In the genomic region with DNA sequence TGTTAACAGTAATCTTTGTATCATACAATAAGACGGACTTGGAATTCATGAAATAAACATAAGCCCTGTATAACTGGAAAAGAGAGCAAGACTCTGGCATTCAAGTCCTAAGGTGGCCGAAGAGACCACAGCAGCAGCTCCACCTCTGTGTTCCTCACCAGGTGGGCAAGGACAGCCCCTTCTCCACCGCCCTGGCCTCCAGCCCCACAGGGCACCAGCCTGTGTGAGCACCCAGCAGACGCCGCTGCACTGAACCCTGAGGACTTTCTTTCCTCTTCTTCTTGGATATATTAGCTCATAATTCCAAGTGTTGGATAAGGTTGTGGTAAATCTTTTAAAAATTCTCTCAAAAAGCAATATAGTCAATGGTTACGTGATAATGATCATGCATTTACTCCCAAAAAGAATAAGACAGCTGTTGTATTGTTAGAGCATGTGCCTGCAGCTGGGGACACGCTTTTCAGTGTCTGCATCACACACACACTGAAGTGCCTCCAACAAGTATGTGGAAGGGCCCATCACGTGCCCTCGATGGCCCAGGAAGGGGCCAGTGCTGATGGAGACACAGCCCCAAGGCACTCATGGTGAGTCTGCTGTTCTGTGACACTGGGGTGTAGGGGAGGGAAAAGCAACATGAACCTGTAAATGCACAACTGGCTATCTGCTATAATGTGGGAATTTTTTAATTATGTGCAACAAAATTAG, we compare ENCODE assay signal across 10 cellular contexts. TPM values are rescaled to one million over a fixed set of nuclear protein-coding genes. Genes with fewer than 3 reads are reported as not detected.
DNase-seq lines count a peak whose midpoint lies in the region; ATAC-seq, FAIRE-seq and TF ChIP-seq lines count a peak whose summit lies in the region.
"Had no signal": no experiment of that assay in that cellular context is flagged by ENCODE, and none has a peak within 500 bp of the region (broad histone marks: within the 10 kb centered on the region; RNA-seq: fewer than 3 reads in every experiment).

No MANE protein-coding gene starts in this region.

- H4K8ac ChIP-seq in IMR-90 (ENCODE audit: low read depth in 2 of 2, low read length in 2 of 2) = no peak overlapping the region

- H4K20me1 ChIP-seq in IMR-90 (ENCODE audit: insufficient read depth, low read length) (no peaks in the 10 kb centered on the region), K562 (replicated peaks; ENCODE audit: control insufficient read depth, insufficient read depth, low read length) (no peaks in the 10 kb centered on the region)

- H2AK5ac ChIP-seq in IMR-90 (ENCODE audit: low read depth, low read length) = no peak overlapping the region

- in situ Hi-C loops in IMR-90 (cut with MboI; ENCODE audit: low sequenced_read_pairs) (loop anchor here (5.0 to 25.0 kb wide), 2 partner anchors 102 to 347 kb away; a partner anchor contains a TSS), K562 (cut with MboI) (loop anchor here (25.0 kb wide), 1 partner anchor 397 kb away; no protein-coding TSS in a partner anchor), GM13976 (cut with MboI; ENCODE audit: low sequenced_read_pairs, unreplicated experiment) (loop anchor here (25.0 kb wide), 1 partner anchor 153 kb away; a partner anchor contains a TSS), ACHN (cut with HindIII; ENCODE audit: low pct_ligation_motif_present, low pct_unique_long_range_greater_than_20kb, low sequenced_read_pairs) (no loop called here)

- H3K36me3 ChIP-seq in IMR-90 (ENCODE audit: control insufficient read depth, insufficient read depth, low read length) (no peaks in the 10 kb centered on the region), K562 (ENCODE audit: control insufficient read depth, insufficient read depth, low read length) (no peaks in the 10 kb centered on the region), MG63 (no peaks in the 10 kb centered on the region)

- no peaks in the 10 kb centered on the region for H3K79me2 ChIP-seq in K562 (ENCODE audit: control insufficient read depth, insufficient read depth, low read length)

- H3K9me1 ChIP-seq in IMR-90 (ENCODE audit: insufficient read depth, low read length) (no peaks in the 10 kb centered on the region), K562 (ENCODE audit: control insufficient read depth, insufficient read depth, low read length) (no peaks in the 10 kb centered on the region)

- H3K27ac ChIP-seq in IMR-90 (ENCODE audit: insufficient read depth, low read length) (no peak overlapping the region), K562 (ENCODE audit: extremely low read depth, low read depth, low read length) (no peak overlapping the region)

- H3K23ac ChIP-seq in IMR-90 (ENCODE audit: low read depth, low read length) = no peak overlapping the region

- peak; percentile 51 for FAIRE-seq in K562 (lab: Jason Lieb, UNC)
- FAIRE-seq: H54 had no signal

- intact Hi-C loops in IMR-90 (cut with micrococcal nuclease) (loop anchor here (1.0 to 10.0 kb wide), 5 partner anchors 91 to 552 kb away; a partner anchor contains a TSS), K562 (cut with micrococcal nuclease) (loop anchor here (1.0 to 5.0 kb wide), 3 partner anchors 101 to 407 kb away; a partner anchor contains a TSS), sciatic nerve (cut with DNase I) (no loop called here)

- CTCF ChIA-PET in IMR-90 (lab: Yijun Ruan, JAX) = interaction anchor here (1.6 kb wide), 1 partner anchor 101 kb away, joined by 7 read pairs; a partner anchor contains a TSS
- CTCF ChIA-PET in K562 (lab: Yijun Ruan, JAX; ENCODE audit: low intra/inter-chr PET ratio) = interaction anchor here (1.0 to 2.9 kb wide), 3 partner anchors 90 to 106 kb away, joined by 3 to 41 read pairs (median 5); a partner anchor contains a TSS

- no peak overlapping the region for H2BK5ac ChIP-seq in IMR-90 (ENCODE audit: low read depth, low read length, poor library complexity, severe bottlenecking)

- H2AFZ ChIP-seq in IMR-90 (replicated peaks; ENCODE audit: low read length, poor library complexity) (peak overlapping the region; percentile 70), K562 (ENCODE audit: low read depth, low read length) (no peak overlapping the region; the same call in 1 of the 2 replicates)

- no peak overlapping the region for H2BK120ac ChIP-seq in IMR-90 (ENCODE audit: low read depth, low read length)

- POLR2A ChIA-PET in IMR-90 (lab: Charles Lee; ENCODE audit: unreplicated experiment) = no interaction called here
- POLR2A ChIA-PET in K562 (lab: Yijun Ruan, JAX) = no interaction called here

- DNase-seq in DMS79 treated with DMSO at 0.1 percent for 48 hours (lab: John Stamatoyannopoulos, UW) (peak; percentile 14), DMS79 (lab: John Stamatoyannopoulos, UW) (no peak), IMR-90 (no peak), K562 (ENCODE audit: extremely low read depth in 1 of 4, low spot score in 3 of 4) (no peak), sciatic nerve (ENCODE audit: low spot score) (peak; percentile 40), GM13976 (ENCODE audit: low spot score) (no peak), MG63 (no peak), ACHN (no peak)

- WGBS in IMR-90 (ENCODE audit: extremely low coverage in 2 of 2, insufficient read length in 1 of 2), 2 experiments = no CpG with 5 or more reads among the region's 9 CpGs
- 70% methylated on average over 9 of the region's 9 CpGs for whole genome bisulfite sequencing in K562 (ENCODE audit: insufficient coverage, low coverage, missing lambda C conversion rate)

- H3K9ac ChIP-seq in IMR-90 (ENCODE audit: low read depth, low read length) = no peak overlapping the region
- peak overlapping the region in 1 of 2 experiments; percentile 60; a peak in 1 of 4 replicates for H3K9ac ChIP-seq in K562 (ENCODE audit: insufficient read depth in 1 of 2, low read depth in 2 of 2, low read length in 2 of 2)

- H3K4me3 ChIP-seq in IMR-90 (ENCODE audit: insufficient read depth, low read depth, low read length) (no peak overlapping the region), K562 (no peak overlapping the region), MG63 (no peak overlapping the region)

- no peaks in the 10 kb centered on the region for H3K9me3 ChIP-seq in IMR-90 (ENCODE audit: control insufficient read depth, insufficient read depth, low read length)
- no peaks in the 10 kb centered on the region for H3K9me3 ChIP-seq in K562 (replicated peaks; ENCODE audit: control insufficient read depth, insufficient read depth, low read depth, low read length)
- H3K9me3 ChIP-seq in MG63 = no peaks in the 10 kb centered on the region

- no peak overlapping the region for H2BK15ac ChIP-seq in IMR-90 (ENCODE audit: low read depth, low read length)

- H4K91ac ChIP-seq in IMR-90 (ENCODE audit: insufficient read depth, low read depth, low read length) = no peak overlapping the region

- dilution Hi-C loops in IMR-90 (cut with HindIII; ENCODE audit: low sequenced_read_pairs, unreplicated experiment) = no loop called here

- H3K14ac ChIP-seq in IMR-90 (replicated peaks; ENCODE audit: low read depth, low read length) = no peak overlapping the region

- TF ChIP-seq POLR2A in IMR-90 (IDR thresholded peaks at IDR 0.05; ENCODE audit: low read depth, low read length) (no peak), K562 (conservative IDR thresholded peaks at IDR 0.05) (no peak)

- ATAC-seq in IMR-90 (ENCODE audit: low read depth) (no peak), K562 (peak; percentile 42; the same call in 2 of the 3 replicates), sciatic nerve (no peak)

- BruUV-seq in IMR-90 (replicated peaks; lab: Mats Ljungman, UMichigan) (no TSS peak), K562 (replicated peaks; lab: Mats Ljungman, UMichigan) (no TSS peak)

- no peak for TF ChIP-seq EP300 in K562 (IDR thresholded peaks at IDR 0.05; ENCODE audit: low read length)

- H2AK9ac ChIP-seq in IMR-90 (replicated peaks; ENCODE audit: low read depth, low read length, poor library complexity) = no peak overlapping the region

- H3K18ac ChIP-seq in IMR-90 (ENCODE audit: low read depth, low read length) = no peak overlapping the region

- H3K4me2 ChIP-seq in IMR-90 (ENCODE audit: low read depth, low read length) = no peak overlapping the region
- H3K4me2 ChIP-seq in K562 (ENCODE audit: insufficient read depth, low read length) = no peak overlapping the region

- no peaks in the 10 kb centered on the region for H3K4me1 ChIP-seq in IMR-90 (ENCODE audit: control insufficient read depth, insufficient read depth, low read length)
- peaks cover 4 to 23% of the 10 kb centered on the region in 2 experiments; a peak in 4 of 5 replicates for H3K4me1 ChIP-seq in K562 (replicated peaks in 1 of 2; ENCODE audit: control insufficient read depth in 2 of 2, insufficient read depth in 2 of 2, low read length in 2 of 2)

- no peak overlapping the region for H3K56ac ChIP-seq in IMR-90 (ENCODE audit: extremely low read depth, insufficient read depth, low read length)

- no peak overlapping the region for H4K5ac ChIP-seq in IMR-90 (ENCODE audit: low read depth, low read length)

- TF ChIP-seq CTCF in IMR-90 (conservative IDR thresholded peaks at IDR 0.05; ENCODE audit: low read depth, low read length) (no peak), K562 (IDR thresholded peaks at IDR 0.05 in 2 of 3, conservative IDR thresholded peaks at IDR 0.05 in 1 of 3; ENCODE audit: insufficient read depth in 2 of 3, low read depth in 1 of 3, low read length in 3 of 3) (no peak), GM13976 (IDR thresholded peaks at IDR 0.05; ENCODE audit: borderline replicate concordance, control extremely low read depth, extremely low read depth, insufficient read depth, missing control alignments) (no peak)

- H2BK20ac ChIP-seq in IMR-90 (ENCODE audit: low read depth, low read length) = no peak overlapping the region

- H3K27me3 ChIP-seq in IMR-90 (ENCODE audit: control insufficient read depth, insufficient read depth, low read length) = peaks cover 4% of the 10 kb centered on the region; the same call in 1 of the 2 replicates
- H3K27me3 ChIP-seq in K562 (ENCODE audit: control insufficient read depth in 2 of 2, insufficient read depth in 2 of 2, low read length in 2 of 2) = no peaks in the 10 kb centered on the region; a peak in 1 of 5 replicates
- no peaks in the 10 kb centered on the region for H3K27me3 ChIP-seq in MG63

- TF ChIP-seq RAD21 in IMR-90 (IDR thresholded peaks at IDR 0.05; ENCODE audit: low read length) = no peak
- TF ChIP-seq RAD21 in K562 (CRISPR knock-in tag; conservative IDR thresholded peaks at IDR 0.05 in 1 of 2, IDR thresholded peaks at IDR 0.05 in 1 of 2) = no peak

- H3K4ac ChIP-seq in IMR-90 (ENCODE audit: low read depth, low read length) = no peak overlapping the region

- H3K79me1 ChIP-seq in IMR-90 (ENCODE audit: low read depth in 1 of 2, low read length in 2 of 2) = no peaks in the 10 kb centered on the region

RNA-seq across cellular contexts. Expression of a gene that starts 26.8 kb away (rescaled TPM):
- total RNA-seq in IMR-90 (2012; rRNA removed) = not detected in 2 replicates
- polyA plus RNA-seq in IMR-90 (2012; rRNA removed) = not detected in 2 replicates
- polyA plus RNA-seq in IMR-90 (2012; cell fraction: cytosol; rRNA removed) = not detected in 2 replicates
- not detected in 2 replicates for polyA plus RNA-seq in IMR-90 (2012; cell fraction: nucleus; rRNA removed; ENCODE audit: low replicate concordance)
- 43.9 and 142 TPM in 2 replicates for total RNA-seq in K562 (2011; cell fraction: chromatin; rRNA removed; ENCODE audit: low replicate concordance)
- 242 and 249 TPM in 2 replicates for total RNA-seq in K562 (2011; cell fraction: nucleolus; rRNA removed)
- total RNA-seq in K562 (2011; cell fraction: nucleoplasm; rRNA removed) = 153 and 176 TPM in 2 replicates
- 68.1 and 118 TPM in 2 replicates for total RNA-seq in K562 (2014; rRNA removed)
- total RNA-seq in K562 (2014; rRNA removed; fragmentation: Illumina TruSeq; extraction: Trizol) = 10.0 and 20.6 TPM in 2 replicates
- total RNA-seq in K562 (2015; rRNA removed; fragmentation: Illumina TruSeq; extraction: Trizol) = 79.9 and 82.6 TPM in 2 replicates
- total RNA-seq in K562 (2021) = 152 and 177 TPM in 2 replicates
- 68.4 and 788 TPM in 2 replicates for polyA plus RNA-seq in K562 (2011; rRNA removed)
- 415 and 947 TPM in 2 replicates for polyA plus RNA-seq in K562 (2011; cell fraction: cytosol; rRNA removed)
- 317 and 745 TPM in 2 replicates for polyA plus RNA-seq in K562 (2011; cell fraction: nucleus; rRNA removed)
- polyA plus RNA-seq in K562 (2012) = 495 and 1,020 TPM in 2 replicates
- 175 and 265 TPM in 2 replicates for polyA plus RNA-seq in K562 (2014; fragmentation: Illumina TruSeq; extraction: Trizol)
- polyA plus RNA-seq in K562 (2014; fragmentation: Nextera tagmentation; extraction: Ambion mirVana) = 10 to 100 TPM; 19.0 to 41.5 TPM
- 139 and 175 TPM in 2 replicates for polyA plus RNA-seq in K562 (2014; rRNA removed)
- 36.1 and 135 TPM in 2 replicates for polyA minus RNA-seq in K562 (2011; rRNA and poly(A)+ RNA removed)
- 62.9 and 369 TPM in 2 replicates for polyA minus RNA-seq in K562 (2011; cell fraction: cytosol; rRNA and poly(A)+ RNA removed)
- polyA minus RNA-seq in K562 (2011; cell fraction: nucleus; rRNA and poly(A)+ RNA removed) = 23.2 and 101 TPM in 2 replicates
- 23.1 TPM for total RNA-seq in sciatic nerve
- not detected in 2 replicates for total RNA-seq in MG63 (2014; rRNA removed; shearing (Covaris generic); ENCODE audit: low replicate concordance)
- total RNA-seq: NCI-H460 had no signal

Comparison
In these comparisons a context has a peak if more than half of its experiments do, and no peak if none do; other contexts are left out.
1. DNase-seq: peak in DMS79 treated with DMSO at 0.1 percent for 48 hours (single experiment) and sciatic nerve (single experiment); none in DMS79 (single experiment), IMR-90 (single experiment), K562 (0 of 4), GM13976 (single experiment), MG63 (single experiment) and ACHN (single experiment).
2. RNA of a gene that starts 26.8 kb away (total RNA-seq): 10.0 to 249 TPM in K562 and 23.1 TPM in sciatic nerve (single experiment); not detected in IMR-90 and not detected in MG63; every median in the first group is over 10 times any median in the second.